ENCODE assay signal across 17 cellular contexts in genomic region chr12:23830210-23830609, GRCh38.
"Had no signal": no experiment of that assay in that cellular context is flagged by ENCODE, and none has a peak within 500 bp of the region (broad histone marks: within the 10 kb centered on the region; RNA-seq: fewer than 3 reads in every experiment).

No MANE protein-coding gene starts in this region.

- ATAC-seq: heart right ventricle; naive thymus-derived CD4-positive, alpha-beta T cell; stimulated activated naive CD8-positive, alpha-beta T cell treated with anti-CD3 and anti-CD28 coated beads, Interleukin-15, Interleukin-2, amounts not matched to agents 100 U/mL and 50 U/mL, for 24 hours had no signal

- FAIRE-seq: kidney had no signal

- H3K4me3 ChIP-seq: heart right ventricle, lung, ovary, prostate gland, thyroid gland had no signal

- H3K4me1 ChIP-seq: heart right ventricle, prostate gland, thyroid gland had no signal

- DNase-seq: activated CD4-positive, alpha-beta memory T cell treated with anti-CD3 and anti-CD28 coated beads, Interleukin-2, amount 10 ng/mL, durations not matched to agents 7 days and 5 days; activated CD4-positive, alpha-beta T cell treated with anti-CD3 and anti-CD28 coated beads for 48 hours; activated effector memory CD4-positive, alpha-beta T cell treated with anti-CD3 and anti-CD28 coated beads, Interleukin-2, amount 50 U/mL, for 16 hours; activated naive CD4-positive, alpha-beta T cell treated with anti-CD3 and anti-CD28 coated beads, Interleukin-2, amount 10 ng/mL, durations not matched to agents 7 days and 5 days; amygdala; cerebellar nuclear complex; cortex of kidney; heart right ventricle; kidney; naive thymus-derived CD4-positive, alpha-beta T cell; ovary; stimulated activated CD4-positive, alpha-beta T cell treated with anti-CD3 and anti-CD28 coated beads, Interleukin-4, amount 100 ng/mL, for 24 hours; stimulated activated naive CD8-positive, alpha-beta T cell treated with anti-CD3 and anti-CD28 coated beads, Interleukin-15, Interleukin-2, amounts not matched to agents 100 U/mL and 50 U/mL, for 24 hours; substantia nigra; thyroid gland had no signal

- H3K27me3 ChIP-seq: heart right ventricle, ovary, thyroid gland had no signal

- H3K9me3 ChIP-seq: heart right ventricle, ovary, prostate gland, thyroid gland had no signal

- H3K36me3 ChIP-seq: heart right ventricle, ovary, prostate gland, thyroid gland had no signal
